Comparison of ENCODE assay signal across 1 cellular context in the genomic region with DNA sequence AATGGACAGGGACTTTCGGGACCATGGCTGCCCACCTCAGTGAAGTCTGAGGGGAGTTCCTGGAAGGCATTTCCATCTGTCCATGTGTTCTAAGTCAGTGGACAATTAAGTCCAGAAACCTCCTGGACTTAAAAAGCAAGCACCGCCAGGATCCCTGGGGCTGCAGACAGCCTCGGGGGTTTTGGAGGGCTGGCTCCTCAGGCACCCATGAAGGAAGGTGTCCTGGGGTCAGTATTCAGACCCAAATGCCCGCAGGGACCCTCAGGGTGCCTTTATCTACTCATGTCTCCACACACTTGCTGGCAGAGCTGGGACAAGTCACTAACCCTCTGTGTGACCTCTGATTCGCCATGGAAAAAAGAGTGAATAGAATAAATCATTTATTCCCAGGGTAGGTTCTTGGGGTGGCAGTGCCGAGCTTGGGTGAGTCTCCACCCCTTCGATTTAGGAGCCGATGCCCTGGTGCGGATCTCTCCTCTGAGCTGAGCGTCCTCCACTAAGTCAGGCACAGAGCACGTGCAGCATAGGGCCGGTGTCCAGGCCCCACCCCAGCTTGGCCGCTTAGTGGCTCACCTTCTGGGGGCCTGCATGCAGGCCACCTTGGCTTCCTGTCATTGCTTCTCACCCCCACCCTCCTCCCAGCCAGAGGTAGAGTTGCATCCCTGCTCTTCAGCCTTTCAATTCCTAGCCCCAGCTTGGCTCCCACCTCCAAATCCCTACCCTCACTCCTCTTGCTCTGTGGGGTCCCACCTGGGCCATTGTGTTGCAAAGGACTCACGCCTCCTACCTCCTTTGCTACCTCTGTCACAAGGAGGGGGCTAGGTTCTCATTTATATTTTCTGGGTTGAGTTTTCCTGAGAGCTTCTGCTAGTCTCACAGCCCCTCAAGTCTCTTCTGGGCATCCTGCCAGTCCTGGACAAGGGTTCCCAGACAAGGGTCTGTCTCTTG.
TF ChIP-seq lines count a peak whose summit lies in the region.

No MANE protein-coding gene starts in this region.

TF ChIP-seq in SK-N-SH treated with all-trans-retinoic acid at 6 μM for 48 hours, 23 proteins besides CTCF, POLR2A, EP300 and RAD21 (continued from another document):
- TF ChIP-seq, protein P1, sequence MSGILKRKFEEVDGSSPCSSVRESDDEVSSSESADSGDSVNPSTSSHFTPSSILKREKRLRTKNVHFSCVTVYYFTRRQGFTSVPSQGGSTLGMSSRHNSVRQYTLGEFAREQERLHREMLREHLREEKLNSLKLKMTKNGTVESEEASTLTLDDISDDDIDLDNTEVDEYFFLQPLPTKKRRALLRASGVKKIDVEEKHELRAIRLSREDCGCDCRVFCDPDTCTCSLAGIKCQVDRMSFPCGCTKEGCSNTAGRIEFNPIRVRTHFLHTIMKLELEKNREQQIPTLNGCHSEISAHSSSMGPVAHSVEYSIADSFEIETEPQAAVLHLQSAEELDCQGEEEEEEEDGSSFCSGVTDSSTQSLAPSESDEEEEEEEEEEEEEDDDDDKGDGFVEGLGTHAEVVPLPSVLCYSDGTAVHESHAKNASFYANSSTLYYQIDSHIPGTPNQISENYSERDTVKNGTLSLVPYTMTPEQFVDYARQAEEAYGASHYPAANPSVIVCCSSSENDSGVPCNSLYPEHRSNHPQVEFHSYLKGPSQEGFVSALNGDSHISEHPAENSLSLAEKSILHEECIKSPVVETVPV (CRISPR knock-in tag; IDR thresholded peaks at IDR 0.05): no peak
- TF ChIP-seq ARNTL (CRISPR knock-in tag; IDR thresholded peaks at IDR 0.05; ENCODE audit: borderline replicate concordance, low read depth): no peak
- no peak for TF ChIP-seq GLIS3 (CRISPR knock-in tag; IDR thresholded peaks at IDR 0.05)
- no peak for TF ChIP-seq ZFP3 (CRISPR knock-in tag; IDR thresholded peaks at IDR 0.05)
- TF ChIP-seq ZNF8 (CRISPR knock-in tag; IDR thresholded peaks at IDR 0.05): no peak
- TF ChIP-seq, protein P2, sequence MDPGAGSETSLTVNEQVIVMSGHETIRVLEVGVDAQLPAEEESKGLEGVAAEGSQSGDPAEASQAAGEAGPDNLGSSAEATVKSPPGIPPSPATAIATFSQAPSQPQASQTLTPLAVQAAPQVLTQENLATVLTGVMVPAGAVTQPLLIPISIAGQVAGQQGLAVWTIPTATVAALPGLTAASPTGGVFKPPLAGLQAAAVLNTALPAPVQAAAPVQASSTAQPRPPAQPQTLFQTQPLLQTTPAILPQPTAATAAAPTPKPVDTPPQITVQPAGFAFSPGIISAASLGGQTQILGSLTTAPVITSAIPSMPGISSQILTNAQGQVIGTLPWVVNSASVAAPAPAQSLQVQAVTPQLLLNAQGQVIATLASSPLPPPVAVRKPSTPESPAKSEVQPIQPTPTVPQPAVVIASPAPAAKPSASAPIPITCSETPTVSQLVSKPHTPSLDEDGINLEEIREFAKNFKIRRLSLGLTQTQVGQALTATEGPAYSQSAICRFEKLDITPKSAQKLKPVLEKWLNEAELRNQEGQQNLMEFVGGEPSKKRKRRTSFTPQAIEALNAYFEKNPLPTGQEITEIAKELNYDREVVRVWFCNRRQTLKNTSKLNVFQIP (CRISPR knock-in tag; IDR thresholded peaks at IDR 0.05; ENCODE audit: borderline replicate concordance, low read depth): no peak
